Comparison of ENCODE assay signal across 29 cellular contexts in genomic region chr4:120862432-120862831, GRCh38.
"Had no signal": no experiment of that assay in that cellular context is flagged by ENCODE, and none has a peak within 500 bp of the region (broad histone marks: within the 10 kb centered on the region; RNA-seq: fewer than 3 reads in every experiment).

No MANE protein-coding gene starts in this region.

- DNase-seq: naive thymus-derived CD8-positive, alpha-beta T cell; nephron progenitor cell; nucleus accumbens; posterior cingulate gyrus; psoas muscle; right cardiac atrium; right lobe of liver; sigmoid colon; small intestine; stimulated activated CD4-positive, alpha-beta T cell treated with anti-CD3 and anti-CD28 coated beads, Interleukin-15, amount 100 ng/mL, for 24 hours; stimulated activated CD4-positive, alpha-beta T cell treated with anti-CD3 and anti-CD28 coated beads, Interleukin-2, amount 100 ng/mL, for 24 hours; stimulated activated CD4-positive, alpha-beta T cell treated with anti-CD3 and anti-CD28 coated beads, Interleukin-2, amount 100 ng/mL, for 48 hours; stimulated activated CD4-positive, alpha-beta T cell treated with anti-CD3 and anti-CD28 coated beads, Interleukin-4, amount 100 ng/mL, for 24 hours; stimulated activated naive B cell treated with anti-CD40 and anti-IgM and Interleukin-4, amounts not matched to agents 10 μg/mL and 1 μg/mL and 100 μg/mL, for 72 hours; stimulated activated naive CD4-positive, alpha-beta T cell treated with Interleukin-2 at 50 U/mL for 16 hours; stomach; thyroid gland; upper lobe of right lung; uterus had no signal

- H3K4me1 ChIP-seq: psoas muscle, right lobe of liver, sigmoid colon, stomach, tibial nerve, upper lobe of right lung, uterus had no signal

- H3K79me2 ChIP-seq: parathyroid adenoma had no signal

- H3K9me3 ChIP-seq: neutrophil, psoas muscle, right lobe of liver, sigmoid colon, stomach, thoracic aorta, thyroid gland, tibial nerve, upper lobe of right lung, uterus had no signal

- H2AFZ ChIP-seq: parathyroid adenoma had no signal

- FAIRE-seq: small intestine had no signal

- H3K4me3 Mint-ChIP-seq: naive thymus-derived CD8-positive, alpha-beta T cell; natural killer cell treated with Interleukin-12 subunit alpha and Interleukin-12 subunit beta and Interleukin-15 and Interleukin-18, amount 100 ng/mL, for 72 hours; nephron progenitor cell; neural crest cell; stimulated activated effector memory CD8-positive, alpha-beta T cell treated with anti-CD3 and anti-CD28 coated beads, Interleukin-12 subunit alpha, Interleukin-12 subunit beta, amount 100 ng/mL, for 72 hours; stimulated activated naive B cell treated with anti-CD40 and anti-IgM and Interleukin-4, amounts not matched to agents 10 μg/mL and 1 μg/mL and 100 μg/mL, for 72 hours; stimulated activated naive CD8-positive, alpha-beta T cell treated with anti-CD3 and anti-CD28 coated beads, Interleukin-15, Interleukin-2, amounts not matched to agents 100 ng/mL and 50 ng/mL, for 24 hours; type B pancreatic cell had no signal

- H3K27ac Mint-ChIP-seq: naive thymus-derived CD8-positive, alpha-beta T cell; natural killer cell treated with Interleukin-12 subunit alpha and Interleukin-12 subunit beta and Interleukin-15 and Interleukin-18, amount 100 ng/mL, for 72 hours; nephron progenitor cell; progenitor cell of endocrine pancreas; stimulated activated effector memory CD8-positive, alpha-beta T cell treated with anti-CD3 and anti-CD28 coated beads, Interleukin-12 subunit alpha, Interleukin-12 subunit beta, amount 100 ng/mL, for 72 hours; stimulated activated naive B cell treated with anti-CD40 and anti-IgM and Interleukin-4, amounts not matched to agents 10 μg/mL and 1 μg/mL and 100 μg/mL, for 72 hours; stimulated activated naive CD8-positive, alpha-beta T cell treated with anti-CD3 and anti-CD28 coated beads, Interleukin-15, Interleukin-2, amounts not matched to agents 100 ng/mL and 50 ng/mL, for 24 hours; type B pancreatic cell had no signal

- H3K27me3 ChIP-seq: neutrophil, right lobe of liver, sigmoid colon, stomach, thyroid gland, tibial nerve, upper lobe of right lung, uterus had no signal

- H3K4me3 ChIP-seq: psoas muscle, right lobe of liver, sigmoid colon, stomach, thoracic aorta, thyroid gland, tibial nerve, upper lobe of right lung, uterus had no signal

- ATAC-seq: naive thymus-derived CD8-positive, alpha-beta T cell; natural killer cell treated with Interleukin-12 subunit alpha and Interleukin-12 subunit beta and Interleukin-15 and Interleukin-18, amount 100 ng/mL, for 72 hours; psoas muscle; right cardiac atrium; right lobe of liver; stimulated activated effector memory CD8-positive, alpha-beta T cell treated with anti-CD3 and anti-CD28 coated beads, Interleukin-12 subunit alpha, Interleukin-12 subunit beta, amount 100 ng/mL, for 72 hours; stimulated activated naive B cell treated with anti-CD40 and anti-IgM and Interleukin-4, amounts not matched to agents 10 μg/mL and 1 μg/mL and 100 μg/mL, for 72 hours; upper lobe of right lung had no signal

- H3K9ac ChIP-seq: parathyroid adenoma had no signal

- H3K27me3 Mint-ChIP-seq: progenitor cell of endocrine pancreas; stimulated activated naive B cell treated with anti-CD40 and anti-IgM and Interleukin-4, amounts not matched to agents 10 μg/mL and 1 μg/mL and 100 μg/mL, for 72 hours; stimulated activated naive CD8-positive, alpha-beta T cell treated with anti-CD3 and anti-CD28 coated beads, Interleukin-15, Interleukin-2, amounts not matched to agents 100 ng/mL and 50 ng/mL, for 24 hours; type B pancreatic cell had no signal

- H3K27ac ChIP-seq: neutrophil, parathyroid adenoma, psoas muscle, right lobe of liver, sigmoid colon, stomach, thoracic aorta, thyroid gland, tibial nerve, upper lobe of right lung, uterus had no signal

- H3K36me3 Mint-ChIP-seq: natural killer cell treated with Interleukin-12 subunit alpha and Interleukin-12 subunit beta and Interleukin-15 and Interleukin-18, amount 100 ng/mL, for 72 hours; stimulated activated effector memory CD8-positive, alpha-beta T cell treated with anti-CD3 and anti-CD28 coated beads, Interleukin-12 subunit alpha, Interleukin-12 subunit beta, amount 100 ng/mL, for 72 hours; stimulated activated naive B cell treated with anti-CD40 and anti-IgM and Interleukin-4, amounts not matched to agents 10 μg/mL and 1 μg/mL and 100 μg/mL, for 72 hours; type B pancreatic cell had no signal

- H3K4me1 Mint-ChIP-seq: nephron progenitor cell; neural crest cell; stimulated activated effector memory CD8-positive, alpha-beta T cell treated with anti-CD3 and anti-CD28 coated beads, Interleukin-12 subunit alpha, Interleukin-12 subunit beta, amount 100 ng/mL, for 72 hours; stimulated activated naive B cell treated with anti-CD40 and anti-IgM and Interleukin-4, amounts not matched to agents 10 μg/mL and 1 μg/mL and 100 μg/mL, for 72 hours had no signal

- H3K9me3 Mint-ChIP-seq: naive thymus-derived CD8-positive, alpha-beta T cell; natural killer cell treated with Interleukin-12 subunit alpha and Interleukin-12 subunit beta and Interleukin-15 and Interleukin-18, amount 100 ng/mL, for 72 hours; nephron progenitor cell; neural crest cell; stimulated activated effector memory CD8-positive, alpha-beta T cell treated with anti-CD3 and anti-CD28 coated beads, Interleukin-12 subunit alpha, Interleukin-12 subunit beta, amount 100 ng/mL, for 72 hours; stimulated activated naive CD8-positive, alpha-beta T cell treated with anti-CD3 and anti-CD28 coated beads, Interleukin-15, Interleukin-2, amounts not matched to agents 100 ng/mL and 50 ng/mL, for 24 hours; type B pancreatic cell had no signal

- H3K36me3 ChIP-seq: neutrophil, right lobe of liver, sigmoid colon, stomach, thoracic aorta, thyroid gland, tibial nerve, upper lobe of right lung, uterus had no signal
